In the genomic region with DNA sequence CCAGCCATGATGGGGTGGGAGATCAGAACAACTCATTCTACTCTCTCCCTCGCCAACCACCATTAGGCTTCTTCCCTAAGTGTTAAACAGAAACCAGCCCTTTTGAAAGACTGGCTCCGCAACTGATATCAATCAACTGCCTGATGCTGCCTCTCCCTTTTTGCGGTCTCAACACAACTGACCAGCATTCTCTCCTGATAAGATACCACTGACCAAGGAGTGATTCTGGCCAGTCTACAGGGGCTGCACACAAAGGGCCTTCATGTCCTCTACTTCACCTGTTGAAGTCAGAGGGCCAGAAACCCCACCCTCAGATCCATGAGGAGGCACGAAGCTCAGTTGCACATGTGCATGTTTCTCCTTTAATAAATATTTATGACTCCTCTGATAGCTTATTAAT, we compare ENCODE assay signal across 24 cellular contexts.
"Had no signal": no experiment of that assay in that cellular context is flagged by ENCODE, and none has a peak within 500 bp of the region (broad histone marks: within the 10 kb centered on the region; RNA-seq: fewer than 3 reads in every experiment).

No MANE protein-coding gene starts in this region.

- ATAC-seq: effector memory CD8-positive, alpha-beta T cell; gastroesophageal sphincter; left lung; lower lobe of right lung; pancreas; psoas muscle; sciatic nerve; stimulated activated naive B cell treated with anti-CD40 and anti-IgM and Interleukin-4, amounts not matched to agents 10 μg/mL and 1 μg/mL and 100 μg/mL, for 72 hours; stimulated activated naive CD8-positive, alpha-beta T cell treated with anti-CD3 and anti-CD28 coated beads, Interleukin-15, amount 100 ng/mL, for 72 hours had no signal

- H3K27me3 Mint-ChIP-seq: memory B cell; stimulated activated naive B cell treated with anti-CD40 and anti-IgM and Interleukin-4, amounts not matched to agents 10 μg/mL and 1 μg/mL and 100 μg/mL, for 72 hours had no signal

- H3K27ac Mint-ChIP-seq: effector memory CD8-positive, alpha-beta T cell; memory B cell; nephron; stimulated activated naive B cell treated with anti-CD40 and anti-IgM and Interleukin-4, amounts not matched to agents 10 μg/mL and 1 μg/mL and 100 μg/mL, for 72 hours; stimulated activated naive CD8-positive, alpha-beta T cell treated with anti-CD3 and anti-CD28 coated beads, Interleukin-15, amount 100 ng/mL, for 72 hours had no signal

- H3K4me1 Mint-ChIP-seq: nephron; stimulated activated naive CD8-positive, alpha-beta T cell treated with anti-CD3 and anti-CD28 coated beads, Interleukin-15, amount 100 ng/mL, for 72 hours had no signal

- H3K4me3 ChIP-seq: esophagus squamous epithelium, gastroesophageal sphincter, left lung, lower lobe of right lung, pancreas, psoas muscle, spleen, testis, tibial nerve had no signal

- H3K4me3 Mint-ChIP-seq: effector memory CD8-positive, alpha-beta T cell; memory B cell; nephron; stimulated activated naive B cell treated with anti-CD40 and anti-IgM and Interleukin-4, amounts not matched to agents 10 μg/mL and 1 μg/mL and 100 μg/mL, for 72 hours; stimulated activated naive CD8-positive, alpha-beta T cell treated with anti-CD3 and anti-CD28 coated beads, Interleukin-15, amount 100 ng/mL, for 72 hours had no signal

- H3K4me1 ChIP-seq: esophagus squamous epithelium, gastroesophageal sphincter, left lung, lower lobe of right lung, pancreas, psoas muscle, spleen, testis, tibial nerve had no signal

- H3K27me3 ChIP-seq: esophagus squamous epithelium, gastroesophageal sphincter, left lung, pancreas, spleen, testis, tibial nerve had no signal

- H3K9me3 Mint-ChIP-seq: effector memory CD8-positive, alpha-beta T cell; stimulated activated naive CD8-positive, alpha-beta T cell treated with anti-CD3 and anti-CD28 coated beads, Interleukin-15, amount 100 ng/mL, for 72 hours had no signal

- H3K36me3 ChIP-seq: esophagus squamous epithelium, gastroesophageal sphincter, left lung, lower lobe of right lung, pancreas, spleen, tibial nerve had no signal

- H3K9me3 ChIP-seq: esophagus squamous epithelium, lower lobe of right lung, pancreas, psoas muscle, testis, tibial nerve had no signal

- H3K36me3 Mint-ChIP-seq: stimulated activated naive B cell treated with anti-CD40 and anti-IgM and Interleukin-4, amounts not matched to agents 10 μg/mL and 1 μg/mL and 100 μg/mL, for 72 hours had no signal

- H3K27ac ChIP-seq: epithelial cell of prostate, esophagus squamous epithelium, gastroesophageal sphincter, left lung, lower lobe of right lung, pancreas, psoas muscle, spleen, testis, tibial nerve had no signal

- DNase-seq: effector memory CD8-positive, alpha-beta T cell; esophagus squamous epithelium; foreskin fibroblast; glutamatergic neuron; left lung; lower lobe of right lung; midbrain; occipital lobe; pancreas; psoas muscle; retina; spleen; stimulated activated CD4-positive, alpha-beta T cell treated with anti-CD3 and anti-CD28 coated beads, Interleukin-15, amount 100 ng/mL, for 24 hours; stimulated activated CD4-positive, alpha-beta T cell treated with anti-CD3 and anti-CD28 coated beads, Interleukin-1b, Interleukin-23, amount 100 ng/mL, for 48 hours; stimulated activated CD4-positive, alpha-beta T cell treated with anti-CD3 and anti-CD28 coated beads, Interleukin-4, amount 100 ng/mL, for 24 hours; stimulated activated naive B cell treated with anti-CD40 and anti-IgM and Interleukin-4, amounts not matched to agents 10 μg/mL and 1 μg/mL and 100 μg/mL, for 72 hours; stimulated activated naive CD8-positive, alpha-beta T cell treated with anti-CD3 and anti-CD28 coated beads, Interleukin-15, amount 100 ng/mL, for 72 hours; testis had no signal
